ENCODE assay signal across 9 cellular contexts in the genomic region with DNA sequence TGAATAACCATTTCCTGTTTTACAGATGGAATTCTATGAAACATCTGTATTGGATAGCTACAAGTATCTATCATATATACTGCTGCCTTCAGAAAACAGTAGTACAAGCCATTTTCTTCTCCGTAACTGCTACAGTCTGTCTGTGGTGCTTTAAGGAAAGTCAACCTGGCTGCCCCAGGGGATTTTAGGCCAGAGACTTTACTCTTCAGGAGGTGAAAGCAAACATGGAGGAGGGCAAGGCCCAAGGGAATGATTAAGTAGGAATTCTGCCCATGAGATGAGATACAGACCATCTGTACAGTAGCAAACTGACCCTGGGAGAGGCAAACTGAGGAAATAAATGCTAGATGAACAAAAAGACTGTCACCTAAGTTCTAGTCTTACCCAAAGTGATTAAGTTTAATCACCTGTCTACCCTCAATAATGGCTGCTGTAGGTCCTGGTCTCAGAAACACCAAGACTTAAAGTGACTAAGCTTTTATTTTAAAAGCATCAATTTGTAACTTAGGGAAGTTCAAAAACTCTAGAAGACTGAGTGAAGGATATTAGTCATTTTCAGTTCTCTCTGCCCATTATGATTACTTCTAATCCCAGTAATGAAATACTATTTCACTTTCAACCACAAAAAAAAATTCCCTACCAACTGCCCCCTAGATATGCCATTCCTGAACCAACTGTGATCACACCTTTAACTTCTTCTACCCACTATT. TPM values are rescaled to one million over a fixed set of nuclear protein-coding genes. Genes with fewer than 3 reads are reported as not detected.
A peak's percentile ranks its signal among the peaks of the same experiment; 100 is the strongest.
DNase-seq lines count a peak whose midpoint lies in the region; ATAC-seq, FAIRE-seq and TF ChIP-seq lines count a peak whose summit lies in the region.
"Had no signal": no experiment of that assay in that cellular context is flagged by ENCODE, and none has a peak within 500 bp of the region (broad histone marks: within the 10 kb centered on the region; RNA-seq: fewer than 3 reads in every experiment).

No MANE protein-coding gene starts in this region.

- peaks cover 95% of the 10 kb centered on the region for H3K79me2 ChIP-seq in endothelial cell of umbilical vein (ENCODE audit: control insufficient read depth, insufficient read depth, low read length)

- H3K4me3 ChIP-seq in endothelial cell of umbilical vein (replicated peaks in 1 of 3; ENCODE audit: insufficient read depth in 1 of 3, low read depth in 1 of 3, low read length in 3 of 3), result no peak overlapping the region
- H3K4me3 ChIP-seq in ascending aorta, result no peak overlapping the region
- H3K4me3 ChIP-seq: K562 had no signal

- H3K9ac ChIP-seq in endothelial cell of umbilical vein (replicated peaks; ENCODE audit: extremely low read depth, insufficient read depth, low read length), result no peak overlapping the region

- POLR2A ChIA-PET in endothelial cell of umbilical vein (lab: Charles Lee), result no interaction called here

- DNase-seq in ELR (ENCODE audit: low read depth) (peak; percentile 57), endothelial cell of umbilical vein (ENCODE audit: low read depth, low spot score) (no peak), SIG-M5 treated with dmso at 0.1 percent for 504 hours (lab: John Stamatoyannopoulos, UW; ENCODE audit: unreplicated experiment) (no peak), NCI-H1694 (lab: John Stamatoyannopoulos, UW) (no peak), ascending aorta (ENCODE audit: low spot score in 2 of 2) (no peak), NCI-H2227 treated with DMSO at 0.1 percent for 48 hours (lab: John Stamatoyannopoulos, UW) (no peak)

- ATAC-seq in GM19463 (IDR thresholded peaks at IDR 0.05; ENCODE audit: unreplicated experiment) (peak; percentile 83), HG03439 (IDR thresholded peaks at IDR 0.05; ENCODE audit: unreplicated experiment) (peak; percentile 79)
- ATAC-seq: K562 had no signal

- TF ChIP-seq CTCF in endothelial cell of umbilical vein (IDR thresholded peaks at IDR 0.05; ENCODE audit: extremely low read depth in 1 of 2, insufficient read depth in 1 of 2, low read depth in 1 of 2, low read length in 2 of 2), result no peak
- TF ChIP-seq CTCF in ascending aorta (IDR thresholded peaks at IDR 0.05), result no peak

- TF ChIP-seq POLR2A in endothelial cell of umbilical vein (IDR thresholded peaks at IDR 0.05; ENCODE audit: low read depth, low read length), result no peak

- no peak overlapping the region for H2AFZ ChIP-seq in endothelial cell of umbilical vein (ENCODE audit: low read depth, low read length)

- H3K4me1 ChIP-seq in endothelial cell of umbilical vein (ENCODE audit: control insufficient read depth, extremely low read depth, insufficient read depth, low read length), result peaks cover 21% of the 10 kb centered on the region
- peaks cover 0 to 12% of the 10 kb centered on the region in 2 donors for H3K4me1 ChIP-seq in ascending aorta

- dilution Hi-C loops in endothelial cell of umbilical vein (cut with MboI; ENCODE audit: extremely low pct_ligation_motif_present, low sequenced_read_pairs), result no loop called here

- no TSS peak for BruUV-seq in endothelial cell of umbilical vein (replicated peaks; lab: Mats Ljungman, UMichigan)

- H3K36me3 ChIP-seq in endothelial cell of umbilical vein (ENCODE audit: control insufficient read depth in 2 of 2, extremely low read depth in 1 of 2, insufficient read depth in 2 of 2, low read length in 2 of 2) (no peaks in the 10 kb centered on the region), ascending aorta (no peaks in the 10 kb centered on the region)

- H3K9me1 ChIP-seq in endothelial cell of umbilical vein (replicated peaks; ENCODE audit: control insufficient read depth, extremely low read depth, insufficient read depth, low read length), result no peaks in the 10 kb centered on the region

- peaks cover 15% of the 10 kb centered on the region for H4K20me1 ChIP-seq in endothelial cell of umbilical vein (replicated peaks; ENCODE audit: control insufficient read depth, extremely low read depth, insufficient read depth, low read length)

- H3K27me3 ChIP-seq in endothelial cell of umbilical vein (ENCODE audit: control insufficient read depth in 2 of 2, insufficient read depth in 2 of 2, low read length in 2 of 2), result no peaks in the 10 kb centered on the region
- no peaks in the 10 kb centered on the region for H3K27me3 ChIP-seq in ascending aorta

- intact Hi-C loops in endothelial cell of umbilical vein (cut with micrococcal nuclease) (no loop called here), ascending aorta (cut with DNase I) (no loop called here)

- CTCF ChIA-PET in endothelial cell of umbilical vein (lab: Charles Lee), result interaction anchor here (0.7 to 2.3 kb wide), 7 partner anchors 8 to 1067 kb away, joined by 3 to 7 read pairs (median 3); no protein-coding TSS in a partner anchor

- FAIRE-seq in endothelial cell of umbilical vein (lab: Jason Lieb, UNC), result no peak
- FAIRE-seq: K562 had no signal

- no peaks in the 10 kb centered on the region for H3K9me3 ChIP-seq in endothelial cell of umbilical vein (replicated peaks; ENCODE audit: control insufficient read depth, insufficient read depth, low read length)
- H3K9me3 ChIP-seq in ascending aorta, result no peaks in the 10 kb centered on the region

- H3K4me2 ChIP-seq in endothelial cell of umbilical vein (ENCODE audit: insufficient read depth, low read length), result peak overlapping the region; percentile 64

- H3K27ac ChIP-seq in endothelial cell of umbilical vein (ENCODE audit: insufficient read depth, low read depth, low read length) (peak overlapping the region; percentile 68), ascending aorta (peak overlapping the region in 1 of 2 donors; percentile 29)

TF ChIP-seq in endothelial cell of umbilical vein, 7 proteins besides CTCF, POLR2A, EP300 and RAD21:
- TF ChIP-seq FOS (IDR thresholded peaks at IDR 0.05; ENCODE audit: borderline replicate concordance, insufficient read depth, low read length) (no peak), JUN (IDR thresholded peaks at IDR 0.05; ENCODE audit: borderline replicate concordance, insufficient read depth, insufficient read length, low read depth) (no peak), POLR2AphosphoS5 (IDR thresholded peaks at IDR 0.05; ENCODE audit: insufficient read depth, low read depth, low read length) (no peak), MYC (IDR thresholded peaks at IDR 0.05; ENCODE audit: low read depth, low read length) (no peak), EZH2 (IDR thresholded peaks at IDR 0.05; ENCODE audit: borderline replicate concordance, low read depth, low read length, severe bottlenecking) (no peak), GATA2 (IDR thresholded peaks at IDR 0.05; ENCODE audit: insufficient read depth, insufficient read length, low read depth, low read length) (no peak), MAX (IDR thresholded peaks at IDR 0.05; ENCODE audit: insufficient read depth, insufficient read length) (no peak)
TF ChIP-seq in endothelial cell of umbilical vein: peak in this region for 0.

RNA-seq across cellular contexts. Expression of gene MBD2, which starts 14.8 kb away (rescaled TPM):
- total RNA-seq in endothelial cell of umbilical vein (105 and 110 TPM in 2 replicates), ascending aorta (111 TPM)
- polyA plus RNA-seq in endothelial cell of umbilical vein, result 38.4 and 86.8 TPM in 2 replicates
- polyA plus RNA-seq in endothelial cell of umbilical vein (2011; cell fraction: cytosol; rRNA removed), result 35.0 and 38.1 TPM in 2 replicates
- 37.2 and 40.5 TPM in 2 replicates for polyA plus RNA-seq in endothelial cell of umbilical vein (2011; cell fraction: nucleus; rRNA removed)
- polyA plus RNA-seq in endothelial cell of umbilical vein (2012), result 33.8 and 39.3 TPM in 2 replicates
- 35.4 and 38.3 TPM in 2 replicates for polyA minus RNA-seq in endothelial cell of umbilical vein
- polyA minus RNA-seq in endothelial cell of umbilical vein (2011; cell fraction: cytosol; rRNA and poly(A)+ RNA removed), result 54.4 TPM
- 27.7 and 39.6 TPM in 2 replicates for polyA minus RNA-seq in endothelial cell of umbilical vein (2011; cell fraction: nucleus; rRNA and poly(A)+ RNA removed)

RNA-seq across cellular contexts. Expression of gene POLI, which starts 59.7 kb away (rescaled TPM):
- total RNA-seq in endothelial cell of umbilical vein, result 16.8 and 19.6 TPM in 2 replicates
- 10.4 and 10.9 TPM in 2 replicates for polyA plus RNA-seq in endothelial cell of umbilical vein
- 6.0 and 8.5 TPM in 2 replicates for polyA plus RNA-seq in endothelial cell of umbilical vein (2011; cell fraction: cytosol; rRNA removed)
- polyA plus RNA-seq in endothelial cell of umbilical vein (2011; cell fraction: nucleus; rRNA removed), result 64.1 and 79.0 TPM in 2 replicates
- polyA plus RNA-seq in endothelial cell of umbilical vein (2012), result 13.1 and 15.1 TPM in 2 replicates
- polyA minus RNA-seq in endothelial cell of umbilical vein, result 13.5 and 16.3 TPM in 2 replicates
- polyA minus RNA-seq in endothelial cell of umbilical vein (2011; cell fraction: cytosol; rRNA and poly(A)+ RNA removed), result 2.8 TPM
- 22.8 and 32.6 TPM in 2 replicates for polyA minus RNA-seq in endothelial cell of umbilical vein (2011; cell fraction: nucleus; rRNA and poly(A)+ RNA removed)
- 14.5 TPM for total RNA-seq in ascending aorta
